In the genomic region with DNA sequence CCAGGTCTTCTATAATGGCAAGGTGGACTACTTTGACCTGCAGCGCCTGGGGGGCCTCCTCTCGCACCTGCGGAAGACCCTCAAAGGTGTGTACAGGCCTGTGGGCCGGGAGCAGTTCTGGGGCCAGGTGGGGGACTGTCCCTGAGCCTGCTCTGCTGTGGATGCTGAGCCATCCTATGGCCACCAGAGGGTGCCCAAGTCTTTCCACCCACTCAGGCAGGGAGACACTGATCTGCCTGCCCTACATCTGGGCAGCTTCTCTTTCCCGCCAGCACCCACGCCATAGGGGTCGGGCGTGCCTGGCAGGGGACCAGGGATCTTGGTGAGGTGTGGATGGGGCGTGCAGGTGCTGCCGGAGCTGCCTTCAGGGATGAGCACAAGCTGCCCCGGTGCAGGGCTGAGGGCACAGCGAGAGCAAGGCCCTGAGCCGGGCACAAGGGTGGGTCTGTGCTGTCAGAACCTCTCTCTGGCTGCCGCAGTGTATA, we compare ENCODE assay signal across 1 cellular context.
TF ChIP-seq lines count a peak whose summit lies in the region.

No MANE protein-coding gene starts in this region.

TF ChIP-seq in HepG2, 621 proteins besides CTCF, POLR2A, EP300 and RAD21 (continued from another document and continues in another):
- TF ChIP-seq, protein P1, sequence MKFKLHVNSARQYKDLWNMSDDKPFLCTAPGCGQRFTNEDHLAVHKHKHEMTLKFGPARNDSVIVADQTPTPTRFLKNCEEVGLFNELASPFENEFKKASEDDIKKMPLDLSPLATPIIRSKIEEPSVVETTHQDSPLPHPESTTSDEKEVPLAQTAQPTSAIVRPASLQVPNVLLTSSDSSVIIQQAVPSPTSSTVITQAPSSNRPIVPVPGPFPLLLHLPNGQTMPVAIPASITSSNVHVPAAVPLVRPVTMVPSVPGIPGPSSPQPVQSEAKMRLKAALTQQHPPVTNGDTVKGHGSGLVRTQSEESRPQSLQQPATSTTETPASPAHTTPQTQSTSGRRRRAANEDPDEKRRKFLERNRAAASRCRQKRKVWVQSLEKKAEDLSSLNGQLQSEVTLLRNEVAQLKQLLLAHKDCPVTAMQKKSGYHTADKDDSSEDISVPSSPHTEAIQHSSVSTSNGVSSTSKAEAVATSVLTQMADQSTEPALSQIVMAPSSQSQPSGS (CRISPR knock-in tag; IDR thresholded peaks at IDR 0.05), result no peak
- TF ChIP-seq XBP1 (CRISPR knock-in tag; IDR thresholded peaks at IDR 0.05) (no peak), MEIS2 (CRISPR knock-in tag; IDR thresholded peaks at IDR 0.05) (peak; percentile 36; the same call in 1 of the 2 replicates), ZFX (CRISPR knock-in tag; IDR thresholded peaks at IDR 0.05; ENCODE audit: low read depth) (no peak), ZNF510 (CRISPR knock-in tag; IDR thresholded peaks at IDR 0.05; ENCODE audit: low read depth) (no peak), MIXL1 (CRISPR knock-in tag; IDR thresholded peaks at IDR 0.05) (no peak), EEA1 (CRISPR knock-in tag; IDR thresholded peaks at IDR 0.05; ENCODE audit: borderline replicate concordance) (no peak; the same call in 1 of the 2 replicates), KMT2A (CRISPR knock-in tag; IDR thresholded peaks at IDR 0.05) (no peak), PCBP1 (IDR thresholded peaks at IDR 0.05; ENCODE audit: borderline replicate concordance, low read depth, low read length) (no peak), ZMYM4 (CRISPR knock-in tag; IDR thresholded peaks at IDR 0.05) (no peak), ZSCAN31 (CRISPR knock-in tag; IDR thresholded peaks at IDR 0.05; ENCODE audit: low read depth) (no peak), RBFOX2 (IDR thresholded peaks at IDR 0.05; ENCODE audit: low read depth, low read length) (0 out of 2 replicates have a peak, but pooled peaks have one; percentile 30), HNF4G (IDR thresholded peaks at IDR 0.05; ENCODE audit: borderline replicate concordance, low read depth, low read length) (no peak), HNF4G (CRISPR knock-in tag; IDR thresholded peaks at IDR 0.05; ENCODE audit: borderline replicate concordance, low read depth) (no peak), AGO2 (optimal IDR thresholded peaks at IDR 0.05; ENCODE audit: low read depth, low read length) (peak; percentile 57), ZNF33B (CRISPR knock-in tag; IDR thresholded peaks at IDR 0.05) (no peak), SAP130 (CRISPR knock-in tag; IDR thresholded peaks at IDR 0.05; ENCODE audit: low read depth) (peak; percentile 26; the same call in 1 of the 2 replicates), CBX1 (IDR thresholded peaks at IDR 0.05; ENCODE audit: low read depth) (no peak), KLF9 (CRISPR knock-in tag; IDR thresholded peaks at IDR 0.05; ENCODE audit: low read depth) (no peak), ZNF30 (CRISPR knock-in tag; IDR thresholded peaks at IDR 0.05) (no peak), ZNF550 (CRISPR knock-in tag; IDR thresholded peaks at IDR 0.05; ENCODE audit: borderline replicate concordance) (no peak)
- TF ChIP-seq, protein P2, sequence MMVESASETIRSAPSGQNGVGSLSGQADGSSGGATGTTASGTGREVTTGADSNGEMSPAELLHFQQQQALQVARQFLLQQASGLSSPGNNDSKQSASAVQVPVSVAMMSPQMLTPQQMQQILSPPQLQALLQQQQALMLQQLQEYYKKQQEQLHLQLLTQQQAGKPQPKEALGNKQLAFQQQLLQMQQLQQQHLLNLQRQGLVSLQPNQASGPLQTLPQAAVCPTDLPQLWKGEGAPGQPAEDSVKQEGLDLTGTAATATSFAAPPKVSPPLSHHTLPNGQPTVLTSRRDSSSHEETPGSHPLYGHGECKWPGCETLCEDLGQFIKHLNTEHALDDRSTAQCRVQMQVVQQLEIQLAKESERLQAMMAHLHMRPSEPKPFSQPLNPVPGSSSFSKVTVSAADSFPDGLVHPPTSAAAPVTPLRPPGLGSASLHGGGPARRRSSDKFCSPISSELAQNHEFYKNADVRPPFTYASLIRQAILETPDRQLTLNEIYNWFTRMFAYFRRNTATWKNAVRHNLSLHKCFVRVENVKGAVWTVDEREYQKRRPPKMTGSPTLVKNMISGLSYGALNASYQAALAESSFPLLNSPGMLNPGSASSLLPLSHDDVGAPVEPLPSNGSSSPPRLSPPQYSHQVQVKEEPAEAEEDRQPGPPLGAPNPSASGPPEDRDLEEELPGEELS (CRISPR knock-in tag; IDR thresholded peaks at IDR 0.05), result no peak
- TF ChIP-seq, protein P3, sequence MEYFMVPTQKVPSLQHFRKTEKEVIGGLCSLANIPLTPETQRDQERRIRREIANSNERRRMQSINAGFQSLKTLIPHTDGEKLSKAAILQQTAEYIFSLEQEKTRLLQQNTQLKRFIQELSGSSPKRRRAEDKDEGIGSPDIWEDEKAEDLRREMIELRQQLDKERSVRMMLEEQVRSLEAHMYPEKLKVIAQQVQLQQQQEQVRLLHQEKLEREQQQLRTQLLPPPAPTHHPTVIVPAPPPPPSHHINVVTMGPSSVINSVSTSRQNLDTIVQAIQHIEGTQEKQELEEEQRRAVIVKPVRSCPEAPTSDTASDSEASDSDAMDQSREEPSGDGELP (IDR thresholded peaks at IDR 0.05; ENCODE audit: borderline replicate concordance, low read depth), result no peak
- TF ChIP-seq, protein P4, sequence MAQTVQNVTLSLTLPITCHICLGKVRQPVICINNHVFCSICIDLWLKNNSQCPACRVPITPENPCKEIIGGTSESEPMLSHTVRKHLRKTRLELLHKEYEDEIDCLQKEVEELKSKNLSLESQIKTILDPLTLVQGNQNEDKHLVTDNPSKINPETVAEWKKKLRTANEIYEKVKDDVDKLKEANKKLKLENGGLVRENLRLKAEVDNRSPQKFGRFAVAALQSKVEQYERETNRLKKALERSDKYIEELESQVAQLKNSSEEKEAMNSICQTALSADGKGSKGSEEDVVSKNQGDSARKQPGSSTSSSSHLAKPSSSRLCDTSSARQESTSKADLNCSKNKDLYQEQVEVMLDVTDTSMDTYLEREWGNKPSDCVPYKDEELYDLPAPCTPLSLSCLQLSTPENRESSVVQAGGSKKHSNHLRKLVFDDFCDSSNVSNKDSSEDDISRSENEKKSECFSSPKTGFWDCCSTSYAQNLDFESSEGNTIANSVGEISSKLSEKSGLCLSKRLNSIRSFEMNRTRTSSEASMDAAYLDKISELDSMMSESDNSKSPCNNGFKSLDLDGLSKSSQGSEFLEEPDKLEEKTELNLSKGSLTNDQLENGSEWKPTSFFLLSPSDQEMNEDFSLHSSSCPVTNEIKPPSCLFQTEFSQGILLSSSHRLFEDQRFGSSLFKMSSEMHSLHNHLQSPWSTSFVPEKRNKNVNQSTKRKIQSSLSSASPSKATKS (CRISPR knock-in tag; IDR thresholded peaks at IDR 0.05), result no peak
- TF ChIP-seq, protein P5, sequence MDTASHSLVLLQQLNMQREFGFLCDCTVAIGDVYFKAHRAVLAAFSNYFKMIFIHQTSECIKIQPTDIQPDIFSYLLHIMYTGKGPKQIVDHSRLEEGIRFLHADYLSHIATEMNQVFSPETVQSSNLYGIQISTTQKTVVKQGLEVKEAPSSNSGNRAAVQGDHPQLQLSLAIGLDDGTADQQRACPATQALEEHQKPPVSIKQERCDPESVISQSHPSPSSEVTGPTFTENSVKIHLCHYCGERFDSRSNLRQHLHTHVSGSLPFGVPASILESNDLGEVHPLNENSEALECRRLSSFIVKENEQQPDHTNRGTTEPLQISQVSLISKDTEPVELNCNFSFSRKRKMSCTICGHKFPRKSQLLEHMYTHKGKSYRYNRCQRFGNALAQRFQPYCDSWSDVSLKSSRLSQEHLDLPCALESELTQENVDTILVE (CRISPR knock-in tag; IDR thresholded peaks at IDR 0.05), result no peak
- TF ChIP-seq, protein P6, sequence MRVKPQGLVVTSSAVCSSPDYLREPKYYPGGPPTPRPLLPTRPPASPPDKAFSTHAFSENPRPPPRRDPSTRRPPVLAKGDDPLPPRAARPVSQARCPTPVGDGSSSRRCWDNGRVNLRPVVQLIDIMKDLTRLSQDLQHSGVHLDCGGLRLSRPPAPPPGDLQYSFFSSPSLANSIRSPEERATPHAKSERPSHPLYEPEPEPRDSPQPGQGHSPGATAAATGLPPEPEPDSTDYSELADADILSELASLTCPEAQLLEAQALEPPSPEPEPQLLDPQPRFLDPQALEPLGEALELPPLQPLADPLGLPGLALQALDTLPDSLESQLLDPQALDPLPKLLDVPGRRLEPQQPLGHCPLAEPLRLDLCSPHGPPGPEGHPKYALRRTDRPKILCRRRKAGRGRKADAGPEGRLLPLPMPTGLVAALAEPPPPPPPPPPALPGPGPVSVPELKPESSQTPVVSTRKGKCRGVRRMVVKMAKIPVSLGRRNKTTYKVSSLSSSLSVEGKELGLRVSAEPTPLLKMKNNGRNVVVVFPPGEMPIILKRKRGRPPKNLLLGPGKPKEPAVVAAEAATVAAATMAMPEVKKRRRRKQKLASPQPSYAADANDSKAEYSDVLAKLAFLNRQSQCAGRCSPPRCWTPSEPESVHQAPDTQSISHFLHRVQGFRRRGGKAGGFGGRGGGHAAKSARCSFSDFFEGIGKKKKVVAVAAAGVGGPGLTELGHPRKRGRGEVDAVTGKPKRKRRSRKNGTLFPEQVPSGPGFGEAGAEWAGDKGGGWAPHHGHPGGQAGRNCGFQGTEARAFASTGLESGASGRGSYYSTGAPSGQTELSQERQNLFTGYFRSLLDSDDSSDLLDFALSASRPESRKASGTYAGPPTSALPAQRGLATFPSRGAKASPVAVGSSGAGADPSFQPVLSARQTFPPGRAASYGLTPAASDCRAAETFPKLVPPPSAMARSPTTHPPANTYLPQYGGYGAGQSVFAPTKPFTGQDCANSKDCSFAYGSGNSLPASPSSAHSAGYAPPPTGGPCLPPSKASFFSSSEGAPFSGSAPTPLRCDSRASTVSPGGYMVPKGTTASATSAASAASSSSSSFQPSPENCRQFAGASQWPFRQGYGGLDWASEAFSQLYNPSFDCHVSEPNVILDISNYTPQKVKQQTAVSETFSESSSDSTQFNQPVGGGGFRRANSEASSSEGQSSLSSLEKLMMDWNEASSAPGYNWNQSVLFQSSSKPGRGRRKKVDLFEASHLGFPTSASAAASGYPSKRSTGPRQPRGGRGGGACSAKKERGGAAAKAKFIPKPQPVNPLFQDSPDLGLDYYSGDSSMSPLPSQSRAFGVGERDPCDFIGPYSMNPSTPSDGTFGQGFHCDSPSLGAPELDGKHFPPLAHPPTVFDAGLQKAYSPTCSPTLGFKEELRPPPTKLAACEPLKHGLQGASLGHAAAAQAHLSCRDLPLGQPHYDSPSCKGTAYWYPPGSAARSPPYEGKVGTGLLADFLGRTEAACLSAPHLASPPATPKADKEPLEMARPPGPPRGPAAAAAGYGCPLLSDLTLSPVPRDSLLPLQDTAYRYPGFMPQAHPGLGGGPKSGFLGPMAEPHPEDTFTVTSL (CRISPR knock-in tag; IDR thresholded peaks at IDR 0.05; ENCODE audit: borderline replicate concordance), result no peak
- TF ChIP-seq, protein P7, sequence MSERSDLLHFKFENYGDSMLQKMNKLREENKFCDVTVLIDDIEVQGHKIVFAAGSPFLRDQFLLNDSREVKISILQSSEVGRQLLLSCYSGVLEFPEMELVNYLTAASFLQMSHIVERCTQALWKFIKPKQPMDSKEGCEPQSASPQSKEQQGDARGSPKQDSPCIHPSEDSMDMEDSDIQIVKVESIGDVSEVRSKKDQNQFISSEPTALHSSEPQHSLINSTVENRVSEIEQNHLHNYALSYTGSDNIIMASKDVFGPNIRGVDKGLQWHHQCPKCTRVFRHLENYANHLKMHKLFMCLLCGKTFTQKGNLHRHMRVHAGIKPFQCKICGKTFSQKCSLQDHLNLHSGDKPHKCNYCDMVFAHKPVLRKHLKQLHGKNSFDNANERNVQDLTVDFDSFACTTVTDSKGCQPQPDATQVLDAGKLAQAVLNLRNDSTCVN (CRISPR knock-in tag; IDR thresholded peaks at IDR 0.05; ENCODE audit: borderline replicate concordance), result no peak
- TF ChIP-seq, protein P8, sequence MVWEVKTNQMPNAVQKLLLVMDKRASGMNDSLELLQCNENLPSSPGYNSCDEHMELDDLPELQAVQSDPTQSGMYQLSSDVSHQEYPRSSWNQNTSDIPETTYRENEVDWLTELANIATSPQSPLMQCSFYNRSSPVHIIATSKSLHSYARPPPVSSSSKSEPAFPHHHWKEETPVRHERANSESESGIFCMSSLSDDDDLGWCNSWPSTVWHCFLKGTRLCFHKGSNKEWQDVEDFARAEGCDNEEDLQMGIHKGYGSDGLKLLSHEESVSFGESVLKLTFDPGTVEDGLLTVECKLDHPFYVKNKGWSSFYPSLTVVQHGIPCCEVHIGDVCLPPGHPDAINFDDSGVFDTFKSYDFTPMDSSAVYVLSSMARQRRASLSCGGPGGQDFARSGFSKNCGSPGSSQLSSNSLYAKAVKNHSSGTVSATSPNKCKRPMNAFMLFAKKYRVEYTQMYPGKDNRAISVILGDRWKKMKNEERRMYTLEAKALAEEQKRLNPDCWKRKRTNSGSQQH (CRISPR knock-in tag; IDR thresholded peaks at IDR 0.05; ENCODE audit: low read depth), result no peak
- TF ChIP-seq, protein P9, sequence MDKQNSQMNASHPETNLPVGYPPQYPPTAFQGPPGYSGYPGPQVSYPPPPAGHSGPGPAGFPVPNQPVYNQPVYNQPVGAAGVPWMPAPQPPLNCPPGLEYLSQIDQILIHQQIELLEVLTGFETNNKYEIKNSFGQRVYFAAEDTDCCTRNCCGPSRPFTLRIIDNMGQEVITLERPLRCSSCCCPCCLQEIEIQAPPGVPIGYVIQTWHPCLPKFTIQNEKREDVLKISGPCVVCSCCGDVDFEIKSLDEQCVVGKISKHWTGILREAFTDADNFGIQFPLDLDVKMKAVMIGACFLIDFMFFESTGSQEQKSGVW (CRISPR knock-in tag; IDR thresholded peaks at IDR 0.05; ENCODE audit: borderline replicate concordance), result no peak
- TF ChIP-seq, protein P10, sequence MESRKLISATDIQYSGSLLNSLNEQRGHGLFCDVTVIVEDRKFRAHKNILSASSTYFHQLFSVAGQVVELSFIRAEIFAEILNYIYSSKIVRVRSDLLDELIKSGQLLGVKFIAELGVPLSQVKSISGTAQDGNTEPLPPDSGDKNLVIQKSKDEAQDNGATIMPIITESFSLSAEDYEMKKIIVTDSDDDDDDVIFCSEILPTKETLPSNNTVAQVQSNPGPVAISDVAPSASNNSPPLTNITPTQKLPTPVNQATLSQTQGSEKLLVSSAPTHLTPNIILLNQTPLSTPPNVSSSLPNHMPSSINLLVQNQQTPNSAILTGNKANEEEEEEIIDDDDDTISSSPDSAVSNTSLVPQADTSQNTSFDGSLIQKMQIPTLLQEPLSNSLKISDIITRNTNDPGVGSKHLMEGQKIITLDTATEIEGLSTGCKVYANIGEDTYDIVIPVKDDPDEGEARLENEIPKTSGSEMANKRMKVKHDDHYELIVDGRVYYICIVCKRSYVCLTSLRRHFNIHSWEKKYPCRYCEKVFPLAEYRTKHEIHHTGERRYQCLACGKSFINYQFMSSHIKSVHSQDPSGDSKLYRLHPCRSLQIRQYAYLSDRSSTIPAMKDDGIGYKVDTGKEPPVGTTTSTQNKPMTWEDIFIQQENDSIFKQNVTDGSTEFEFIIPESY (CRISPR knock-in tag; IDR thresholded peaks at IDR 0.05), result peak; percentile 86
- TF ChIP-seq, protein P11, sequence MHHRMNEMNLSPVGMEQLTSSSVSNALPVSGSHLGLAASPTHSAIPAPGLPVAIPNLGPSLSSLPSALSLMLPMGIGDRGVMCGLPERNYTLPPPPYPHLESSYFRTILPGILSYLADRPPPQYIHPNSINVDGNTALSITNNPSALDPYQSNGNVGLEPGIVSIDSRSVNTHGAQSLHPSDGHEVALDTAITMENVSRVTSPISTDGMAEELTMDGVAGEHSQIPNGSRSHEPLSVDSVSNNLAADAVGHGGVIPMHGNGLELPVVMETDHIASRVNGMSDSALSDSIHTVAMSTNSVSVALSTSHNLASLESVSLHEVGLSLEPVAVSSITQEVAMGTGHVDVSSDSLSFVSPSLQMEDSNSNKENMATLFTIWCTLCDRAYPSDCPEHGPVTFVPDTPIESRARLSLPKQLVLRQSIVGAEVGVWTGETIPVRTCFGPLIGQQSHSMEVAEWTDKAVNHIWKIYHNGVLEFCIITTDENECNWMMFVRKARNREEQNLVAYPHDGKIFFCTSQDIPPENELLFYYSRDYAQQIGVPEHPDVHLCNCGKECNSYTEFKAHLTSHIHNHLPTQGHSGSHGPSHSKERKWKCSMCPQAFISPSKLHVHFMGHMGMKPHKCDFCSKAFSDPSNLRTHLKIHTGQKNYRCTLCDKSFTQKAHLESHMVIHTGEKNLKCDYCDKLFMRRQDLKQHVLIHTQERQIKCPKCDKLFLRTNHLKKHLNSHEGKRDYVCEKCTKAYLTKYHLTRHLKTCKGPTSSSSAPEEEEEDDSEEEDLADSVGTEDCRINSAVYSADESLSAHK (CRISPR knock-in tag; IDR thresholded peaks at IDR 0.05; ENCODE audit: borderline replicate concordance), result no peak
